In the genomic region with DNA sequence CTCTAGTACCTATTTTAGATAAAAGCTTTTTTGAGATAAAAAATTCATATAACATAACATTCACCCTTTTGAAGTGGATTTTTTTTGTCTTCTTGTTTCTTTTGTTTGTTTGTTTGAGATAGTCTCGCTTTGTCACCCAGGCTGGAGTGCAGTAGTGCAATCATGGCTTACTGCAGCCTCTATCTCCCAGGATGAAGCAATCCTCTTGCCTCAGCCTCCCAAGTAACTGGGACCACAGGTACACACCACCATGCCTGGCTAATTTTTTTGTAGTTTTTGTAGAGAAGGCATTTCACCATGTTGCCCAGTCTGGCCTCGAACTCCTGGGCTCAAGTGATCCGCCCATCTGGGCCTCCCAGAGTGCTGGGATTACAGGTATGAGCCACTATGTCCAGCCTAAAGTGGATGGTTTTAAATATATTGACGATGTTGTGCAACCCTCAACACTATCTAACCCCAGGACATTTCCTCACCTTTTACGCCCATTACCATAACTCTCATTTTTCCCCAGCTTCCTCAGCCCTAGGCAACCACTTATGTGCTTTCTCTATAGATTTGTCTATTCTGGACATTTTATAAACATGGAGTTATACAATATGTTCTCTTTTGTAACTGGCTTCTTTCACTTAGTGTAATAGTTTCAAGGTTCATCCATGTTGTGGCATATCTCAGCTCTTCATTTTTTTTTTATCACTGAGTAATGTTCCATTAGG, we compare ENCODE assay signal across 29 cellular contexts.
"Had no signal": no experiment of that assay in that cellular context is flagged by ENCODE, and none has a peak within 500 bp of the region (broad histone marks: within the 10 kb centered on the region; RNA-seq: fewer than 3 reads in every experiment).

No MANE protein-coding gene starts in this region.

- H3K27me3 Mint-ChIP-seq: activated CD4-positive, alpha-beta memory T cell treated with anti-CD3 and anti-CD28 coated beads for 36 hours; activated CD4-positive, alpha-beta T cell treated with anti-CD3 and anti-CD28 coated beads, Interleukin-2, amount 10 ng/mL, durations not matched to agents 7 days and 5 days; activated naive CD8-positive, alpha-beta T cell treated with anti-CD3 and anti-CD28 coated beads, Interleukin-2, amount 10 ng/mL, durations not matched to agents 7 days and 5 days had no signal

- DNase-seq: activated CD4-positive, alpha-beta memory T cell treated with anti-CD3 and anti-CD28 coated beads for 36 hours; activated CD4-positive, alpha-beta T cell treated with anti-CD3 and anti-CD28 coated beads for 36 hours; activated CD4-positive, alpha-beta T cell treated with anti-CD3 and anti-CD28 coated beads, Interleukin-2, amount 10 ng/mL, durations not matched to agents 7 days and 5 days; activated CD8-positive, alpha-beta memory T cell treated with anti-CD3 and anti-CD28 coated beads, Interleukin-2, amount 50 U/mL, for 4 hours; activated effector memory CD4-positive, alpha-beta T cell treated with Interleukin-2 at 50 U/mL for 16 hours; activated naive CD4-positive, alpha-beta T cell treated with anti-CD3 and anti-CD28 coated beads, Interleukin-2, amount 10 ng/mL, durations not matched to agents 7 days and 5 days; activated naive CD8-positive, alpha-beta T cell treated with anti-CD3 and anti-CD28 coated beads, Interleukin-2, amount 10 ng/mL, durations not matched to agents 7 days and 5 days; activated T-cell treated with anti-CD3 and anti-CD28 coated beads for 4 hours; activated T-cell treated with anti-CD3 and anti-CD28 coated beads, Interleukin-2, amount 50 U/mL, for 4 hours; amygdala; body of pancreas; MM.1S; MV-4-11; NCI-H1092; NCI-H1436 treated with DMSO at 0.1 percent for 48 hours; NCI-H1694 treated with DMSO at 0.1 percent for 48 hours; NCI-H2029; NCI-H345; NCI-H524 treated with DMSO at 0.1 percent for 48 hours; RPMI8226; SHP77 treated with DMSO at 0.1 percent for 48 hours; SK-N-SH had no signal

- H3K36me3 ChIP-seq: breast epithelium had no signal

- H3K9ac ChIP-seq: KMS-11, SK-N-SH had no signal

- FAIRE-seq: TTC549 had no signal

- H3K27me3 ChIP-seq: body of pancreas, breast epithelium, SJSA1 had no signal

- H3K36me3 Mint-ChIP-seq: activated CD4-positive, alpha-beta memory T cell treated with anti-CD3 and anti-CD28 coated beads for 36 hours; activated naive CD4-positive, alpha-beta T cell treated with anti-CD3 and anti-CD28 coated beads, Interleukin-2, amount 10 ng/mL, durations not matched to agents 7 days and 5 days; activated naive CD8-positive, alpha-beta T cell treated with anti-CD3 and anti-CD28 coated beads, Interleukin-2, amount 10 ng/mL, durations not matched to agents 7 days and 5 days had no signal

- H3K4me1 Mint-ChIP-seq: activated CD4-positive, alpha-beta T cell treated with anti-CD3 and anti-CD28 coated beads, Interleukin-2, amount 10 ng/mL, durations not matched to agents 7 days and 5 days; activated naive CD4-positive, alpha-beta T cell treated with anti-CD3 and anti-CD28 coated beads, Interleukin-2, amount 10 ng/mL, durations not matched to agents 7 days and 5 days; activated naive CD8-positive, alpha-beta T cell treated with anti-CD3 and anti-CD28 coated beads, Interleukin-2, amount 10 ng/mL, durations not matched to agents 7 days and 5 days had no signal

- H3K27ac Mint-ChIP-seq: activated CD4-positive, alpha-beta memory T cell treated with anti-CD3 and anti-CD28 coated beads for 36 hours; activated CD4-positive, alpha-beta T cell treated with anti-CD3 and anti-CD28 coated beads for 36 hours; activated CD4-positive, alpha-beta T cell treated with anti-CD3 and anti-CD28 coated beads, Interleukin-2, amount 10 ng/mL, durations not matched to agents 7 days and 5 days; activated naive CD4-positive, alpha-beta T cell treated with anti-CD3 and anti-CD28 coated beads, Interleukin-2, amount 10 ng/mL, durations not matched to agents 7 days and 5 days; activated naive CD8-positive, alpha-beta T cell treated with anti-CD3 and anti-CD28 coated beads, Interleukin-2, amount 10 ng/mL, durations not matched to agents 7 days and 5 days; T-helper 1 cell treated with Interleukin-12 subunit alpha and Interleukin-12 subunit beta and Interleukin-4 antibody, amounts not matched to agents 30 μg/mL and 1 μg/mL, for 36 hours; T-helper 2 cell treated with Interferon-gamma antibody and Interleukin-4, amounts not matched to agents 5 μg/mL and 100 μg/mL, for 36 hours had no signal

- H3K4me3 Mint-ChIP-seq: activated CD4-positive, alpha-beta memory T cell treated with anti-CD3 and anti-CD28 coated beads for 36 hours; activated CD4-positive, alpha-beta T cell treated with anti-CD3 and anti-CD28 coated beads for 36 hours; activated CD4-positive, alpha-beta T cell treated with anti-CD3 and anti-CD28 coated beads, Interleukin-2, amount 10 ng/mL, durations not matched to agents 7 days and 5 days; activated naive CD4-positive, alpha-beta T cell treated with anti-CD3 and anti-CD28 coated beads, Interleukin-2, amount 10 ng/mL, durations not matched to agents 7 days and 5 days; activated naive CD8-positive, alpha-beta T cell treated with anti-CD3 and anti-CD28 coated beads, Interleukin-2, amount 10 ng/mL, durations not matched to agents 7 days and 5 days; activated T-cell treated with anti-CD3 and anti-CD28 coated beads, Interleukin-2, amount 50 U/mL, for 4 hours; T-helper 1 cell treated with Interleukin-12 subunit alpha and Interleukin-12 subunit beta and Interleukin-4 antibody, amounts not matched to agents 30 μg/mL and 1 μg/mL, for 36 hours; T-helper 2 cell treated with Interferon-gamma antibody and Interleukin-4, amounts not matched to agents 5 μg/mL and 100 μg/mL, for 36 hours had no signal

- H3K9me3 ChIP-seq: body of pancreas, breast epithelium, SJSA1 had no signal

- H3K4me1 ChIP-seq: body of pancreas had no signal

- H3K4me2 ChIP-seq: KMS-11, SK-N-SH had no signal

- H3K27ac ChIP-seq: body of pancreas, breast epithelium, KMS-11, SJSA1 had no signal

- H3K9me3 Mint-ChIP-seq: activated naive CD4-positive, alpha-beta T cell treated with anti-CD3 and anti-CD28 coated beads, Interleukin-2, amount 10 ng/mL, durations not matched to agents 7 days and 5 days; T-helper 1 cell treated with Interleukin-12 subunit alpha and Interleukin-12 subunit beta and Interleukin-4 antibody, amounts not matched to agents 30 μg/mL and 1 μg/mL, for 36 hours; T-helper 2 cell treated with Interferon-gamma antibody and Interleukin-4, amounts not matched to agents 5 μg/mL and 100 μg/mL, for 36 hours had no signal

- ATAC-seq: body of pancreas, Panc1 had no signal

- H3K4me3 ChIP-seq: body of pancreas, breast epithelium, SJSA1 had no signal
